26 cellular contexts compared by ENCODE assay signal in genomic region chr9:34517185-34517584, GRCh38. TPM values are rescaled to one million over a fixed set of nuclear protein-coding genes. Genes with fewer than 3 reads are reported as not detected.
"Had no signal": no experiment of that assay in that cellular context is flagged by ENCODE, and none has a peak within 500 bp of the region (broad histone marks: within the 10 kb centered on the region; RNA-seq: fewer than 3 reads in every experiment).

No MANE protein-coding gene starts in this region.

- H3K27ac Mint-ChIP-seq: activated B cell treated with CpG ODN at 0.5 μM for 24 hours; activated CD4-positive, alpha-beta memory T cell treated with anti-CD3 and anti-CD28 coated beads for 36 hours; activated CD4-positive, alpha-beta T cell treated with anti-CD3 and anti-CD28 coated beads, Interleukin-2, amount 10 ng/mL, durations not matched to agents 7 days and 5 days; T-helper 17 cell had no signal

- DNase-seq: activated B cell treated with CpG ODN at 0.5 μM for 24 hours; activated CD4-positive, alpha-beta memory T cell treated with anti-CD3 and anti-CD28 coated beads for 36 hours; activated CD4-positive, alpha-beta T cell treated with anti-CD3 and anti-CD28 coated beads for 1 hour; activated CD4-positive, alpha-beta T cell treated with anti-CD3 and anti-CD28 coated beads, Interleukin-2, amount 10 ng/mL, durations not matched to agents 7 days and 5 days; activated CD8-positive, alpha-beta memory T cell treated with anti-CD3 and anti-CD28 coated beads for 24 hours; activated gamma-delta T cell treated with Interleukin-2 at 50 U/mL for 16 hours; activated naive CD4-positive, alpha-beta T cell treated with anti-CD3 and anti-CD28 coated beads, Interleukin-2, amount 50 U/mL, for 16 hours; activated T-cell treated with anti-CD3 and anti-CD28 coated beads, Interleukin-2, amount 50 U/mL, for 4 hours; aorta; KBM-7; NCI-H1048; NCI-H1417; NCI-H1930; NCI-H2107; NCI-H345; NCI-H510A; NCI-H526 treated with DMSO at 0.1 percent for 48 hours; PC-9; SIG-M5; T-helper 17 cell; T-helper 9 cell had no signal

- H3K4me1 ChIP-seq: breast epithelium had no signal

- H3K36me3 Mint-ChIP-seq: activated CD4-positive, alpha-beta memory T cell treated with anti-CD3 and anti-CD28 coated beads for 36 hours had no signal

- H3K4me3 ChIP-seq: breast epithelium, PC-9 had no signal

- H3K4me2 ChIP-seq: PC-9 had no signal

- H3K27me3 ChIP-seq: breast epithelium had no signal

- FAIRE-seq: TTC549 had no signal

- H3K27ac ChIP-seq: breast epithelium, PC-9 had no signal

- H3K4me3 Mint-ChIP-seq: activated B cell treated with CpG ODN at 0.5 μM for 24 hours; activated CD4-positive, alpha-beta memory T cell treated with anti-CD3 and anti-CD28 coated beads for 36 hours; activated CD4-positive, alpha-beta T cell treated with anti-CD3 and anti-CD28 coated beads, Interleukin-2, amount 10 ng/mL, durations not matched to agents 7 days and 5 days; activated T-cell treated with anti-CD3 and anti-CD28 coated beads, Interleukin-2, amount 50 U/mL, for 4 hours; central memory CD8-positive, alpha-beta T cell had no signal

- ATAC-seq: activated T-cell treated with anti-CD3 and anti-CD28 coated beads, Interleukin-2, amount 50 U/mL, for 4 hours; T-helper 17 cell had no signal

- H3K4me1 Mint-ChIP-seq: activated CD4-positive, alpha-beta T cell treated with anti-CD3 and anti-CD28 coated beads, Interleukin-2, amount 10 ng/mL, durations not matched to agents 7 days and 5 days had no signal

- H3K27me3 Mint-ChIP-seq: activated CD4-positive, alpha-beta memory T cell treated with anti-CD3 and anti-CD28 coated beads for 36 hours; central memory CD8-positive, alpha-beta T cell; T-helper 17 cell had no signal

- H3K36me3 ChIP-seq: breast epithelium had no signal

- H2AFZ ChIP-seq: PC-9 had no signal

- H3K9me3 ChIP-seq: breast epithelium had no signal

- H3K9me3 Mint-ChIP-seq: activated B cell treated with CpG ODN at 0.5 μM for 24 hours; activated CD4-positive, alpha-beta memory T cell treated with anti-CD3 and anti-CD28 coated beads for 36 hours; activated CD4-positive, alpha-beta T cell treated with anti-CD3 and anti-CD28 coated beads, Interleukin-2, amount 10 ng/mL, durations not matched to agents 7 days and 5 days; activated T-cell treated with anti-CD3 and anti-CD28 coated beads, Interleukin-2, amount 50 U/mL, for 4 hours; central memory CD8-positive, alpha-beta T cell had no signal

RNA-seq across cellular contexts. Expression of gene ENHO, which starts 5.6 kb away (rescaled TPM):
- total RNA-seq: activated B cell treated with CpG ODN at 0.5 μM for 24 hours; activated CD4-positive, alpha-beta T cell treated with anti-CD3 and anti-CD28 coated beads, Interleukin-2, amount 10 ng/mL, durations not matched to agents 7 days and 5 days; activated T-cell treated with anti-CD3 and anti-CD28 coated beads, Interleukin-2, amount 50 U/mL, for 4 hours; aorta; PC-9 had no signal

RNA-seq across cellular contexts. Expression of gene DNAI1, which starts 58.6 kb away (rescaled TPM):
- total RNA-seq: activated B cell treated with CpG ODN at 0.5 μM for 24 hours; activated CD4-positive, alpha-beta T cell treated with anti-CD3 and anti-CD28 coated beads, Interleukin-2, amount 10 ng/mL, durations not matched to agents 7 days and 5 days; activated T-cell treated with anti-CD3 and anti-CD28 coated beads, Interleukin-2, amount 50 U/mL, for 4 hours; aorta; LHCN-M2; M059J; T-helper 17 cell had no signal
